In genomic region chr5:119945696-119946095, GRCh38 we compare ENCODE assay signal across 28 cellular contexts.
"Had no signal": no experiment of that assay in that cellular context is flagged by ENCODE, and none has a peak within 500 bp of the region (broad histone marks: within the 10 kb centered on the region; RNA-seq: fewer than 3 reads in every experiment).

No MANE protein-coding gene starts in this region.

- H3K4me3 ChIP-seq: adrenal gland, ascending aorta, coronary artery, dorsolateral prefrontal cortex, esophagus muscularis mucosa, gastrocnemius medialis, heart left ventricle had no signal

- H3K27ac ChIP-seq: adrenal gland, ascending aorta, brain microvascular endothelial cell, coronary artery, dorsolateral prefrontal cortex, esophagus muscularis mucosa, foreskin keratinocyte, gastrocnemius medialis, heart left ventricle, WERI-Rb-1 had no signal

- H3K4me1 ChIP-seq: adrenal gland, ascending aorta, esophagus muscularis mucosa, foreskin keratinocyte, gastrocnemius medialis, heart left ventricle had no signal

- H3K27me3 ChIP-seq: adrenal gland, ascending aorta, brain microvascular endothelial cell, dorsolateral prefrontal cortex, esophagus muscularis mucosa, foreskin keratinocyte, gastrocnemius medialis, heart left ventricle had no signal

- H3K36me3 ChIP-seq: adrenal gland, ascending aorta, brain microvascular endothelial cell, esophagus muscularis mucosa, gastrocnemius medialis, heart left ventricle, WERI-Rb-1 had no signal

- DNase-seq: activated B cell treated with CpG ODN at 0.5 μM for 24 hours; activated CD4-positive, alpha-beta T cell treated with anti-CD3 and anti-CD28 coated beads for 48 hours; activated CD4-positive, alpha-beta T cell treated with anti-CD3 and anti-CD28 coated beads, Interleukin-2, amount 50 U/mL, for 1 hour; activated CD4-positive, alpha-beta T cell treated with anti-CD3 and anti-CD28 coated beads, Interleukin-2, amount 50 U/mL, for 48 hours; activated CD8-positive, alpha-beta memory T cell treated with anti-CD3 and anti-CD28 coated beads for 24 hours; activated CD8-positive, alpha-beta T cell treated with anti-CD3 and anti-CD28 coated beads for 36 hours; activated effector memory CD4-positive, alpha-beta T cell treated with Interleukin-2 at 50 U/mL for 16 hours; activated naive CD4-positive, alpha-beta T cell treated with anti-CD3 and anti-CD28 coated beads for 36 hours; activated naive CD8-positive, alpha-beta T cell treated with anti-CD3 and anti-CD28 coated beads for 36 hours; activated naive CD8-positive, alpha-beta T cell treated with anti-CD3 and anti-CD28 coated beads, Interleukin-2, amount 50 U/mL, for 24 hours; activated T-cell treated with anti-CD3 and anti-CD28 coated beads, Interleukin-2, amount 50 U/mL, for 4 hours; adrenal gland; brain microvascular endothelial cell; dorsolateral prefrontal cortex; effector memory CD8-positive, alpha-beta T cell; erythroblast; foreskin keratinocyte; gastrocnemius medialis; glutamatergic neuron; heart left ventricle; SW 1271; T-helper 1 cell; T-helper 17 cell; T1000; WERI-Rb-1 had no signal

- H3K9me3 ChIP-seq: adrenal gland, ascending aorta, esophagus muscularis mucosa, gastrocnemius medialis, heart left ventricle had no signal
